8 cellular contexts compared by ENCODE assay signal in genomic region chr7:138752568-138753518, GRCh38. TPM values are rescaled to one million over a fixed set of nuclear protein-coding genes. Genes with fewer than 3 reads are reported as not detected.
DNase-seq lines count a peak whose midpoint lies in the region; ATAC-seq and TF ChIP-seq lines count a peak whose summit lies in the region.

No MANE protein-coding gene starts in this region.

- in situ Hi-C loops in Caki2 (cut with HindIII; ENCODE audit: low pct_unique_long_range_greater_than_20kb, low sequenced_read_pairs) = no loop called here

- DNase-seq in Caki2 (ENCODE audit: low read depth) (peak; percentile 99), NCI-H1105 treated with DMSO at 0.1 percent for 48 hours (lab: John Stamatoyannopoulos, UW) (peak; percentile 86), epithelial cell of esophagus (ENCODE audit: low read depth) (peak; percentile 81), superior temporal gyrus (ENCODE audit: extremely low spot score) (no peak), SK-N-DZ (ENCODE audit: low spot score) (no peak)
- peak; percentile 56 to 79 for DNase-seq in activated CD4-positive, alpha-beta T cell treated with anti-CD3 and anti-CD28 coated beads, Interleukin-2, amount 50 U/mL, for 24 hours (ENCODE audit: low read depth in 1 of 2, low spot score in 1 of 2)
- peak; percentile 66 to 75 for DNase-seq in stimulated activated CD4-positive, alpha-beta T cell treated with anti-CD3 and anti-CD28 coated beads, Interleukin-2, amount 100 ng/mL, for 48 hours

- peak; percentile 94 for ATAC-seq in GM21786 (IDR thresholded peaks at IDR 0.05; ENCODE audit: unreplicated experiment)

- no peak overlapping the region for H3K4me3 ChIP-seq in epithelial cell of esophagus (ENCODE audit: low read length)

- TF ChIP-seq CTCF in epithelial cell of esophagus (IDR thresholded peaks at IDR 0.05; ENCODE audit: insufficient read depth, low read depth, low read length, missing control alignments) = no peak

RNA-seq across cellular contexts. Expression of gene TMEM213, which starts 45.0 kb away (rescaled TPM):
- not detected in 2 replicates for total RNA-seq in Caki2 (2014; rRNA removed; shearing (Covaris generic); ENCODE audit: low replicate concordance)
- not detected in 2 replicates for polyA plus RNA-seq in SK-N-DZ (2014; cell fraction: cytosol; rRNA removed)
- polyA plus RNA-seq in SK-N-DZ (2014; cell fraction: nucleus; rRNA removed) = not detected in 2 replicates

RNA-seq across cellular contexts. Expression of gene ATP6V0A4, which starts 45.2 kb away (rescaled TPM):
- total RNA-seq in Caki2 (2014; rRNA removed; shearing (Covaris generic); ENCODE audit: low replicate concordance) = 1.4 TPM in 1 of 2 replicates, not detected in the other
- 0.10 and 0.16 TPM in 2 replicates for polyA plus RNA-seq in SK-N-DZ (2014; cell fraction: cytosol; rRNA removed)
- polyA plus RNA-seq in SK-N-DZ (2014; cell fraction: nucleus; rRNA removed) = 0.10 TPM in 1 of 2 replicates, not detected in the other

RNA-seq across cellular contexts. Expression of gene SVOPL, which starts 51.7 kb away (rescaled TPM):
- not detected in 2 replicates for total RNA-seq in Caki2 (2014; rRNA removed; shearing (Covaris generic); ENCODE audit: low replicate concordance)
- 3.4 TPM in 2 replicates for polyA plus RNA-seq in SK-N-DZ (2014; cell fraction: cytosol; rRNA removed)
- polyA plus RNA-seq in SK-N-DZ (2014; cell fraction: nucleus; rRNA removed) = 4.3 and 4.9 TPM in 2 replicates

Comparison
In these comparisons a context has a peak if more than half of its experiments do, and no peak if none do; other contexts are left out.
1. DNase-seq: peak in Caki2 (single experiment), NCI-H1105 treated with DMSO at 0.1 percent for 48 hours (single experiment), activated CD4-positive, alpha-beta T cell treated with anti-CD3 and anti-CD28 coated beads, Interleukin-2, amount 50 U/mL, for 24 hours (2 of 2), epithelial cell of esophagus (single experiment) and stimulated activated CD4-positive, alpha-beta T cell treated with anti-CD3 and anti-CD28 coated beads, Interleukin-2, amount 100 ng/mL, for 48 hours (2 of 2); none in superior temporal gyrus (single experiment) and SK-N-DZ (single experiment).